In genomic region chr11:34379081-34379480, GRCh38 we compare ENCODE assay signal across 20 cellular contexts. TPM values are rescaled to one million over a fixed set of nuclear protein-coding genes. Genes with fewer than 3 reads are reported as not detected.
DNase-seq lines count a peak whose midpoint lies in the region; ATAC-seq, FAIRE-seq and TF ChIP-seq lines count a peak whose summit lies in the region.
"Had no signal": no experiment of that assay in that cellular context is flagged by ENCODE, and none has a peak within 500 bp of the region (broad histone marks: within the 10 kb centered on the region; RNA-seq: fewer than 3 reads in every experiment).

No MANE protein-coding gene starts in this region.

- TF ChIP-seq POLR2A in IMR-90 (IDR thresholded peaks at IDR 0.05; ENCODE audit: low read depth, low read length), result no peak

- H3K9me3 ChIP-seq in IMR-90 (ENCODE audit: control insufficient read depth, insufficient read depth, low read length), result peaks cover 19% of the 10 kb centered on the region
- H3K9me3 ChIP-seq in PC-3 (ENCODE audit: low read length), result peaks cover 8% of the 10 kb centered on the region; the same call in 1 of the 2 replicates
- H3K9me3 ChIP-seq in endodermal cell (ENCODE audit: control insufficient read depth, low read length), result peaks cover 16% of the 10 kb centered on the region

- no peaks in the 10 kb centered on the region for H3K9me2 ChIP-seq in PC-3 (replicated peaks; ENCODE audit: low read length)

- no peak overlapping the region for H2BK15ac ChIP-seq in IMR-90 (ENCODE audit: low read depth, low read length)

- BruUV-seq in IMR-90 (replicated peaks; lab: Mats Ljungman, UMichigan) (no TSS peak), PC-3 (replicated peaks; lab: Mats Ljungman, UMichigan) (no TSS peak)

- TF ChIP-seq CTCF in IMR-90 (conservative IDR thresholded peaks at IDR 0.05; ENCODE audit: low read depth, low read length) (no peak), PC-3 (conservative IDR thresholded peaks at IDR 0.05; ENCODE audit: low read depth, low read length) (no peak), choroid plexus epithelial cell (conservative IDR thresholded peaks at IDR 0.05; ENCODE audit: low read depth, low read length) (no peak), endodermal cell (conservative IDR thresholded peaks at IDR 0.05) (no peak)

- H2BK20ac ChIP-seq in IMR-90 (ENCODE audit: low read depth, low read length), result no peak overlapping the region

- H3K9me1 ChIP-seq in IMR-90 (ENCODE audit: insufficient read depth, low read length), result no peaks in the 10 kb centered on the region

- H3K27ac ChIP-seq in IMR-90 (ENCODE audit: insufficient read depth, low read length) (no peak overlapping the region), PC-3 (ENCODE audit: low read length) (peak overlapping the region; percentile 97), endodermal cell (ENCODE audit: low read depth, low read length) (no peak overlapping the region)
- H3K27ac ChIP-seq: uterus had no signal

- no peak overlapping the region for H3K23ac ChIP-seq in IMR-90 (ENCODE audit: low read depth, low read length)

- no peak overlapping the region for H4K91ac ChIP-seq in IMR-90 (ENCODE audit: insufficient read depth, low read depth, low read length)

- no peak overlapping the region for H2AK9ac ChIP-seq in IMR-90 (replicated peaks; ENCODE audit: low read depth, low read length, poor library complexity)

- H3K79me2 ChIP-seq in PC-3 (ENCODE audit: low read length), result no peaks in the 10 kb centered on the region

- no peak overlapping the region for H4K8ac ChIP-seq in IMR-90 (ENCODE audit: low read depth in 2 of 2, low read length in 2 of 2)

- H2AFZ ChIP-seq in IMR-90 (replicated peaks; ENCODE audit: low read length, poor library complexity) (no peak overlapping the region), PC-3 (ENCODE audit: low read length) (no peak overlapping the region)

- no peaks in the 10 kb centered on the region for H3K36me3 Mint-ChIP-seq in endodermal cell (ENCODE audit: low read depth)
- H3K36me3 Mint-ChIP-seq: CD4-positive, CD25-positive, alpha-beta regulatory T cell had no signal

- no peak overlapping the region for H4K5ac ChIP-seq in IMR-90 (ENCODE audit: low read depth, low read length)

- H3K9ac ChIP-seq in IMR-90 (ENCODE audit: low read depth, low read length), result no peak overlapping the region
- peak overlapping the region; percentile 70 for H3K9ac ChIP-seq in PC-3 (ENCODE audit: low read length)
- H3K9ac ChIP-seq in endodermal cell (ENCODE audit: extremely low read depth, low read length, poor library complexity, severe bottlenecking), result no peak overlapping the region

- H3K27me3 ChIP-seq in IMR-90 (ENCODE audit: control insufficient read depth, insufficient read depth, low read length) (0 out of 2 replicates have a peak, but pooled peaks cover 4% of the 10 kb centered on the region), PC-3 (ENCODE audit: low read length) (no peaks in the 10 kb centered on the region), endodermal cell (ENCODE audit: control insufficient read depth, insufficient read depth, low read length, poor library complexity, severe bottlenecking) (no peaks in the 10 kb centered on the region)
- H3K27me3 ChIP-seq: uterus had no signal

- H3K27ac Mint-ChIP-seq in endodermal cell, result no peak overlapping the region
- H3K27ac Mint-ChIP-seq: activated T-helper 1 cell treated with anti-CD3 and anti-CD28 coated beads, Interleukin-12 subunit alpha, Interleukin-12 subunit beta, Interleukin-2, Interleukin-4 antibody, amounts not matched to agents 30 ng/mL and 10 ng/mL and 1 ng/mL, durations not matched to agents 14 hours and 24 hours and 36 hours; CD4-positive, CD25-positive, alpha-beta regulatory T cell; dendritic cell treated with granulocyte-macrophage colony-stimulating factor and Interleukin-4, amounts not matched to agents 40 ng/mL and 50 ng/mL, for 4 days; memory B cell; T-helper 17 cell had no signal

- no peak overlapping the region for H3K18ac ChIP-seq in IMR-90 (ENCODE audit: low read depth, low read length)

- H4K20me1 ChIP-seq in IMR-90 (ENCODE audit: insufficient read depth, low read length) (no peaks in the 10 kb centered on the region), PC-3 (ENCODE audit: low read length) (no peaks in the 10 kb centered on the region)

- H3K4me2 ChIP-seq in IMR-90 (ENCODE audit: low read depth, low read length), result no peak overlapping the region
- H3K4me2 ChIP-seq in PC-3 (ENCODE audit: low read length), result peak overlapping the region; percentile 69

- H3K4me1 ChIP-seq in IMR-90 (ENCODE audit: control insufficient read depth, insufficient read depth, low read length) (peaks cover 3% of the 10 kb centered on the region; the same call in 1 of the 2 replicates), PC-3 (ENCODE audit: insufficient read depth, low read length) (peaks cover 30% of the 10 kb centered on the region), endodermal cell (ENCODE audit: control insufficient read depth, insufficient read depth, low read length) (no peaks in the 10 kb centered on the region)
- H3K4me1 ChIP-seq: uterus had no signal

- H3K36me3 ChIP-seq in IMR-90 (ENCODE audit: control insufficient read depth, insufficient read depth, low read length) (no peaks in the 10 kb centered on the region), PC-3 (ENCODE audit: low read depth, low read length) (peaks cover 4% of the 10 kb centered on the region; the same call in 1 of the 2 replicates), endodermal cell (ENCODE audit: control insufficient read depth, insufficient read depth, low read length) (no peaks in the 10 kb centered on the region)
- H3K36me3 ChIP-seq: uterus had no signal

- no peak overlapping the region for H3K4me3 ChIP-seq in IMR-90 (ENCODE audit: insufficient read depth, low read depth, low read length)
- H3K4me3 ChIP-seq in PC-3 (ENCODE audit: low read length), result peak overlapping the region; percentile 34; the same call in 1 of the 2 replicates
- H3K4me3 ChIP-seq in choroid plexus epithelial cell (ENCODE audit: low read depth, low read length), result no peak overlapping the region
- H3K4me3 ChIP-seq in endodermal cell (ENCODE audit: low read length), result no peak overlapping the region
- H3K4me3 ChIP-seq: K562, uterus had no signal

- H2BK5ac ChIP-seq in IMR-90 (ENCODE audit: low read depth, low read length, poor library complexity, severe bottlenecking), result no peak overlapping the region

- peak; percentile 36 for DNase-seq in IMR-90
- peak; percentile 94 for DNase-seq in PC-3
- peak; percentile 36 for DNase-seq in choroid plexus epithelial cell (ENCODE audit: low read depth)
- peak; percentile 50 for DNase-seq in urothelium cell line (ENCODE audit: low spot score)
- no peak for DNase-seq in cerebellar cortex (ENCODE audit: low spot score)
- DNase-seq in endodermal cell, result no peak
- no peak for DNase-seq in NCI-H187 (lab: John Stamatoyannopoulos, UW)
- DNase-seq: activated CD4-positive, alpha-beta T cell treated with anti-CD3 and anti-CD28 coated beads, Interleukin-2, amount 50 U/mL, for 1 hour; amniotic stem cell; CD4-positive, CD25-positive, alpha-beta regulatory T cell; NCI-H2081; right cardiac atrium; stimulated activated CD4-positive, alpha-beta T cell treated with anti-CD3 and anti-CD28 coated beads, Interleukin-4, amount 100 ng/mL, for 24 hours; T-helper 17 cell; uterus had no signal

- H2BK120ac ChIP-seq in IMR-90 (ENCODE audit: low read depth, low read length), result no peak overlapping the region

- peaks cover 14% of the 10 kb centered on the region for H3F3A ChIP-seq in PC-3 (ENCODE audit: low read length, unreplicated experiment)

- H3K4me1 Mint-ChIP-seq in endodermal cell, result no peaks in the 10 kb centered on the region
- H3K4me1 Mint-ChIP-seq: CD4-positive, CD25-positive, alpha-beta regulatory T cell; memory B cell; neural crest cell; T-helper 17 cell had no signal

- no peak overlapping the region for H2AK5ac ChIP-seq in IMR-90 (ENCODE audit: low read depth, low read length)

- H3K79me1 ChIP-seq in IMR-90 (ENCODE audit: low read depth in 1 of 2, low read length in 2 of 2), result no peaks in the 10 kb centered on the region

- in situ Hi-C loops in IMR-90 (cut with MboI; ENCODE audit: low sequenced_read_pairs), result no loop called here

- POLR2A ChIA-PET in IMR-90 (lab: Charles Lee; ENCODE audit: unreplicated experiment) (interaction anchor here (0.6 kb wide), 1 partner anchor 17 kb away, joined by 4 read pairs; no protein-coding TSS in a partner anchor), PC-3 (lab: Charles Lee; ENCODE audit: unreplicated experiment) (interaction anchor here (0.5 to 0.6 kb wide), 2 partner anchors 22 to 385 kb away, joined by 7 to 11 read pairs; no protein-coding TSS in a partner anchor)

- FAIRE-seq in urothelium cell line (lab: Jason Lieb, UNC), result no peak
- FAIRE-seq: K562 had no signal

- no peak overlapping the region for H3K4ac ChIP-seq in IMR-90 (ENCODE audit: low read depth, low read length)

- whole genome bisulfite sequencing in IMR-90 (ENCODE audit: extremely low coverage in 2 of 2, insufficient read length in 1 of 2), 2 experiments, result no CpG with 5 or more reads among the region's 1 CpG
- 73 to 89% methylated on average over 1 of the region's 1 CpG for WGBS in endodermal cell (ENCODE audit: insufficient coverage in 1 of 2, insufficient read length in 1 of 2), 2 experiments

- H3K4me3 Mint-ChIP-seq in endodermal cell, result no peak overlapping the region
- H3K4me3 Mint-ChIP-seq: activated T-helper 1 cell treated with anti-CD3 and anti-CD28 coated beads, Interleukin-12 subunit alpha, Interleukin-12 subunit beta, Interleukin-2, Interleukin-4 antibody, amounts not matched to agents 30 ng/mL and 10 ng/mL and 1 ng/mL, durations not matched to agents 14 hours and 24 hours and 36 hours; CD4-positive, CD25-positive, alpha-beta regulatory T cell; dendritic cell treated with granulocyte-macrophage colony-stimulating factor and Interleukin-4, amounts not matched to agents 40 ng/mL and 50 ng/mL, for 4 days; memory B cell; neural crest cell; T-helper 17 cell had no signal

- ATAC-seq in IMR-90 (ENCODE audit: low read depth), result peak; percentile 64
- peak; percentile 90 for ATAC-seq in PC-3
- ATAC-seq: K562, right cardiac atrium, T-helper 17 cell had no signal

- no peak overlapping the region for H3K56ac ChIP-seq in IMR-90 (ENCODE audit: extremely low read depth, insufficient read depth, low read length)

- no peaks in the 10 kb centered on the region for H3K27me3 Mint-ChIP-seq in endodermal cell (ENCODE audit: insufficient read depth)
- H3K27me3 Mint-ChIP-seq: dendritic cell treated with granulocyte-macrophage colony-stimulating factor and Interleukin-4, amounts not matched to agents 40 ng/mL and 50 ng/mL, for 4 days had no signal

- CTCF ChIA-PET in IMR-90 (lab: Yijun Ruan, JAX) (no interaction called here), PC-3 (lab: Charles Lee) (interaction anchor here (0.6 to 0.7 kb wide), 4 partner anchors 13 to 430 kb away, joined by 4 to 12 read pairs (median 6); no protein-coding TSS in a partner anchor)

- intact Hi-C loops in IMR-90 (cut with micrococcal nuclease), result no loop called here
- intact Hi-C loops in PC-3 (cut with micrococcal nuclease), result loop anchor here (1.0 kb wide), 2 partner anchors 8 to 17 kb away; no protein-coding TSS in a partner anchor

- no peak for TF ChIP-seq RAD21 in IMR-90 (IDR thresholded peaks at IDR 0.05; ENCODE audit: low read length)

- no peak overlapping the region for H3K14ac ChIP-seq in IMR-90 (replicated peaks; ENCODE audit: low read depth, low read length)

- dilution Hi-C loops in IMR-90 (cut with HindIII; ENCODE audit: low sequenced_read_pairs, unreplicated experiment), result no loop called here

- H3K9me3 Mint-ChIP-seq in endodermal cell, result peaks cover 31% of the 10 kb centered on the region

RNA-seq across cellular contexts. Expression of gene ABTB2, which starts 21.3 kb away (rescaled TPM):
- total RNA-seq in IMR-90 (2012; rRNA removed) (0.18 and 0.28 TPM in 2 replicates), PC-3 (2014; rRNA removed) (5.2 and 10.0 TPM in 2 replicates), endodermal cell (1 to 10 TPM; 2.9 to 5.2 TPM)
- polyA plus RNA-seq in IMR-90 (2012; rRNA removed), result 2.0 and 2.2 TPM in 2 replicates
- polyA plus RNA-seq in IMR-90 (2012; cell fraction: cytosol; rRNA removed), result 1.2 and 1.9 TPM in 2 replicates
- polyA plus RNA-seq in IMR-90 (2012; cell fraction: nucleus; rRNA removed; ENCODE audit: low replicate concordance), result 2.8 and 5.6 TPM in 2 replicates
- 8.4 TPM for polyA plus RNA-seq in endodermal cell (2013, experiment 1 of 2)
- polyA plus RNA-seq in endodermal cell (2013, experiment 2 of 2), result 8.3 TPM

RNA-seq across cellular contexts. Expression of gene CAT, which starts 59.7 kb away (rescaled TPM):
- total RNA-seq in IMR-90 (2012; rRNA removed), result 69.7 and 80.5 TPM in 2 replicates
- 48.1 and 52.5 TPM in 2 replicates for polyA plus RNA-seq in IMR-90 (2012; rRNA removed)
- 29.7 and 32.0 TPM in 2 replicates for polyA plus RNA-seq in IMR-90 (2012; cell fraction: cytosol; rRNA removed)
- polyA plus RNA-seq in IMR-90 (2012; cell fraction: nucleus; rRNA removed; ENCODE audit: low replicate concordance), result 28.5 and 59.7 TPM in 2 replicates
- total RNA-seq in PC-3 (2014; rRNA removed), result 46.6 and 50.5 TPM in 2 replicates
- total RNA-seq in endodermal cell, result 10 to 100 TPM; 18.9 to 23.4 TPM
- polyA plus RNA-seq in endodermal cell (2013, experiment 1 of 2), result 1.1 TPM
- polyA plus RNA-seq in endodermal cell (2013, experiment 2 of 2), result 0.87 TPM

Comparison
In these comparisons a context has a peak if more than half of its experiments do, and no peak if none do; other contexts are left out.
1. DNase-seq: peak in IMR-90 (single experiment), PC-3 (single experiment), choroid plexus epithelial cell (single experiment) and urothelium cell line (single experiment); none in cerebellar cortex (single experiment), endodermal cell (single experiment) and NCI-H187 (0 of 2).